ENCODE assay signal across 23 cellular contexts in genomic region chr1:115910231-115910630, GRCh38.
"Had no signal": no experiment of that assay in that cellular context is flagged by ENCODE, and none has a peak within 500 bp of the region (broad histone marks: within the 10 kb centered on the region; RNA-seq: fewer than 3 reads in every experiment).

No MANE protein-coding gene starts in this region.

- H3K9ac ChIP-seq: KMS-11 had no signal

- H3K27me3 ChIP-seq: SJSA1 had no signal

- H3K36me3 Mint-ChIP-seq: IgD-negative memory B cell had no signal

- H3K4me3 ChIP-seq: K562, SJSA1, SK-N-MC had no signal

- H3K36me3 ChIP-seq: SJSA1 had no signal

- DNase-seq: Kasumi-1, MV-4-11, NCI-H1048, NCI-H1105, NCI-H1436, NCI-H187, NCI-H2029, NCI-H2081 treated with DMSO at 0.1 percent for 48 hours, NCI-H2171, NCI-H226, NCI-H446, NCI-H510A, NCI-H524 treated with DMSO at 0.1 percent for 48 hours, NCI-H69, NCI-H774, Right ventricle myocardium superior, RPMI8226, SIG-M5 had no signal

- H3K9me3 Mint-ChIP-seq: IgD-negative memory B cell had no signal

- H3K4me2 ChIP-seq: KMS-11 had no signal

- H3K27ac Mint-ChIP-seq: IgD-negative memory B cell had no signal

- H3K4me1 ChIP-seq: SJSA1 had no signal

- ATAC-seq: K562 had no signal

- H3K9me3 ChIP-seq: SJSA1 had no signal

- H3K27ac ChIP-seq: KMS-11, SJSA1, SK-N-MC had no signal
